In the genomic region with DNA sequence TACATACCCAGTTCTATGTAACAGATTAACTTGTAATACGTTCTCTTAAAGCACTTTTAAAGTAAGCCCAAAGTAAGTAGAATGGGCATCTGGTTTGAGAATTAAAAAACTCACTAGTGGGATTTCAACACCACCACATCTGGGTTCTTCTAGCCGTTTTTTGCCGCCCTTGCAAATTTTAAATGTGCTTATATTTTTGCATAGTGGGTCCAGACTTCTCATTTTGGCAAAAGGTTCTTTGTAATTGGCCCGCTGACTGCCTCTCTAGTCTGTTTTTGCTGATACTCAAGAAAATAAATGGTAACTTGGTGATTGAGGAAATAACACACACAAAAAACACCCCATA, we compare ENCODE assay signal across 8 cellular contexts. TPM values are rescaled to one million over a fixed set of nuclear protein-coding genes. Genes with fewer than 3 reads are reported as not detected.
DNase-seq lines count a peak whose midpoint lies in the region; TF ChIP-seq lines count a peak whose summit lies in the region.

No MANE protein-coding gene starts in this region.

- H3K4me3 ChIP-seq in adrenal gland (peak overlapping the region in 2 of 4 donors; percentile 67 to 79), thymus (ENCODE audit: low read length) (peak overlapping the region; percentile 93)

- DNase-seq in activated CD4-positive, alpha-beta T cell treated with anti-CD3 and anti-CD28 coated beads, Interleukin-2, amount 10 ng/mL, durations not matched to agents 24 days and 14 days, result no peak
- no peak for DNase-seq in activated CD4-positive, alpha-beta T cell treated with anti-CD3 and anti-CD28 coated beads for 48 hours
- DNase-seq in adrenal gland (no peak), COLO668 (lab: John Stamatoyannopoulos, UW; ENCODE audit: unreplicated experiment) (no peak), putamen (ENCODE audit: low spot score) (no peak), SIG-M5 (lab: John Stamatoyannopoulos, UW) (no peak)

- no peak for TF ChIP-seq POLR2A in adrenal gland (IDR thresholded peaks at IDR 0.05)

- peaks cover 17% of the 10 kb centered on the region for H3K36me3 Mint-ChIP-seq in activated CD4-positive, alpha-beta T cell treated with anti-CD3 and anti-CD28 coated beads, Interleukin-2, amount 10 ng/mL, durations not matched to agents 24 days and 14 days (ENCODE audit: low read depth)

- H3K9me3 ChIP-seq in adrenal gland (replicated peaks in 1 of 3) (no peaks in the 10 kb centered on the region), thymus (ENCODE audit: control insufficient read depth) (no peaks in the 10 kb centered on the region)

- H3K4me3 Mint-ChIP-seq in activated CD4-positive, alpha-beta T cell treated with anti-CD3 and anti-CD28 coated beads, Interleukin-2, amount 10 ng/mL, durations not matched to agents 24 days and 14 days, result peak overlapping the region; percentile 92

- H3K4me1 Mint-ChIP-seq in activated CD4-positive, alpha-beta T cell treated with anti-CD3 and anti-CD28 coated beads, Interleukin-2, amount 10 ng/mL, durations not matched to agents 24 days and 14 days, result peaks cover 17% of the 10 kb centered on the region

- WGBS in adrenal gland, 4 donors, result 74 to 76% (median 74%) methylated on average over 4 of the region's 4 CpGs
- WGBS in thymus, result 77% methylated on average over 4 of the region's 4 CpGs

- no peak for TF ChIP-seq CTCF in adrenal gland (IDR thresholded peaks at IDR 0.05)

- H3K27me3 Mint-ChIP-seq in activated CD4-positive, alpha-beta T cell treated with anti-CD3 and anti-CD28 coated beads, Interleukin-2, amount 10 ng/mL, durations not matched to agents 24 days and 14 days, result no peaks in the 10 kb centered on the region

- H3K9me3 Mint-ChIP-seq in activated CD4-positive, alpha-beta T cell treated with anti-CD3 and anti-CD28 coated beads, Interleukin-2, amount 10 ng/mL, durations not matched to agents 24 days and 14 days, result no peaks in the 10 kb centered on the region

- H3K27me3 ChIP-seq in adrenal gland (no peaks in the 10 kb centered on the region), layer of hippocampus (ENCODE audit: control insufficient read depth, insufficient read depth, low read length) (no peaks in the 10 kb centered on the region), thymus (ENCODE audit: control insufficient read depth, insufficient read depth) (no peaks in the 10 kb centered on the region)

- H3K27ac ChIP-seq in adrenal gland, result peak overlapping the region; percentile 71 to 97 (median 92)
- peak overlapping the region; percentile 76 for H3K27ac ChIP-seq in layer of hippocampus (ENCODE audit: low read depth, low read length)
- H3K27ac ChIP-seq in thymus (ENCODE audit: low read depth), result peak overlapping the region; percentile 94

- H3K4me1 ChIP-seq in adrenal gland (replicated peaks in 1 of 2) (peaks cover 0 to 17% of the 10 kb centered on the region in 2 donors), thymus (ENCODE audit: control insufficient read depth, insufficient read depth, low read length) (peaks cover 5% of the 10 kb centered on the region)

- intact Hi-C loops in activated CD4-positive, alpha-beta T cell treated with anti-CD3 and anti-CD28 coated beads, Interleukin-2, amount 10 ng/mL, durations not matched to agents 24 days and 14 days (cut with micrococcal nuclease), result no loop called here
- intact Hi-C loops in adrenal gland (cut with DNase I), result no loop called here

- H3K36me3 ChIP-seq in adrenal gland (replicated peaks in 1 of 2) (peaks cover 0 to 11% of the 10 kb centered on the region in 2 donors), thymus (ENCODE audit: control insufficient read depth, insufficient read depth) (peaks cover 6% of the 10 kb centered on the region)

- peak overlapping the region; percentile 98 for H3K27ac Mint-ChIP-seq in activated CD4-positive, alpha-beta T cell treated with anti-CD3 and anti-CD28 coated beads, Interleukin-2, amount 10 ng/mL, durations not matched to agents 24 days and 14 days

RNA-seq across cellular contexts. Expression of a gene that starts 0.6 kb away (rescaled TPM):
- total RNA-seq in activated CD4-positive, alpha-beta T cell treated with anti-CD3 and anti-CD28 coated beads, Interleukin-2, amount 10 ng/mL, durations not matched to agents 24 days and 14 days, result 16.8 and 19.9 TPM in 2 replicates
- 10 to 100 TPM in 6 of 8 donors, 1 to 10 TPM in 2; 8.7 to 17.3 (median 13.7) TPM for total RNA-seq in adrenal gland
- polyA plus RNA-seq in adrenal gland, result 10 to 100 TPM; 12.1 to 15.4 (median 13.7) TPM
- 27.2 TPM for polyA plus RNA-seq in thymus

RNA-seq across cellular contexts. Expression of a gene that starts 20.4 kb away (rescaled TPM):
- 29.6 and 31.7 TPM in 2 replicates for total RNA-seq in activated CD4-positive, alpha-beta T cell treated with anti-CD3 and anti-CD28 coated beads, Interleukin-2, amount 10 ng/mL, durations not matched to agents 24 days and 14 days
- 10 to 100 TPM in 7 of 8 donors, 1 to 10 TPM in 1; 9.9 to 33.3 (median 21.8) TPM for total RNA-seq in adrenal gland
- polyA plus RNA-seq in adrenal gland (10 to 100 TPM in 1 of 3 donors, 1 to 10 TPM in 2; 4.2 to 22.2 (median 4.7) TPM), thymus (10.9 TPM)

RNA-seq across cellular contexts. Expression of a gene that starts 54.3 kb away (rescaled TPM):
- total RNA-seq in activated CD4-positive, alpha-beta T cell treated with anti-CD3 and anti-CD28 coated beads, Interleukin-2, amount 10 ng/mL, durations not matched to agents 24 days and 14 days, result 92.6 and 93.4 TPM in 2 replicates
- total RNA-seq in adrenal gland, result 10 to 100 TPM in 6 of 8 donors, 1 to 10 TPM in 2; 9.0 to 27.9 (median 11.9) TPM
- polyA plus RNA-seq in adrenal gland, result 10 to 100 TPM in 1 of 3 donors, 1 to 10 TPM in 2; 3.3 to 31.9 (median 7.0) TPM
- polyA plus RNA-seq in thymus, result 44.1 TPM
